Comparison of ENCODE assay signal across 16 cellular contexts in genomic region chr9:121662359-121662758, GRCh38. TPM values are rescaled to one million over a fixed set of nuclear protein-coding genes. Genes with fewer than 3 reads are reported as not detected.
DNase-seq lines count a peak whose midpoint lies in the region; ATAC-seq and TF ChIP-seq lines count a peak whose summit lies in the region.
"Had no signal": no experiment of that assay in that cellular context is flagged by ENCODE, and none has a peak within 500 bp of the region (broad histone marks: within the 10 kb centered on the region; RNA-seq: fewer than 3 reads in every experiment).

No MANE protein-coding gene starts in this region.

- POLR2A ChIA-PET in naive thymus-derived CD4-positive, alpha-beta T cell (lab: Charles Lee) = no interaction called here

- H3K36me3 ChIP-seq in cardiac muscle cell (no peaks in the 10 kb centered on the region), mesendoderm (ENCODE audit: control insufficient read depth, insufficient read depth, low read length) (no peaks in the 10 kb centered on the region), skeletal muscle tissue (ENCODE audit: control insufficient read depth in 3 of 3, insufficient read depth in 3 of 3, low read length in 3 of 3) (peaks cover 0 to 2% (median 0%) of the 10 kb centered on the region in 3 donors)
- no peaks in the 10 kb centered on the region for H3K36me3 ChIP-seq in naive thymus-derived CD4-positive, alpha-beta T cell (ENCODE audit: control insufficient read depth in 2 of 3, insufficient read depth in 3 of 3, low read length in 3 of 3)

- peak overlapping the region; percentile 36 for H3K56ac ChIP-seq in mesendoderm (ENCODE audit: low read length)

- no peaks in the 10 kb centered on the region for H3K4me1 Mint-ChIP-seq in naive thymus-derived CD4-positive, alpha-beta T cell
- H3K4me1 Mint-ChIP-seq: CD14-positive monocyte had no signal

- peak overlapping the region; percentile 17 for H3K4ac ChIP-seq in mesendoderm (ENCODE audit: low read depth, low read length)

- H3K27ac ChIP-seq in cardiac muscle cell (peak overlapping the region; percentile 83), mesendoderm (ENCODE audit: low read depth, low read length) (no peak overlapping the region), skeletal muscle tissue (ENCODE audit: low read depth, low read length) (peak overlapping the region; percentile 12)
- H3K27ac ChIP-seq in naive thymus-derived CD4-positive, alpha-beta T cell (ENCODE audit: low read depth, low read length) = no peak overlapping the region

- DNase-seq in cardiac muscle cell (ENCODE audit: low read depth in 1 of 2, low spot score in 1 of 2) = no peak
- no peak for DNase-seq in Right ventricle myocardium inferior (ENCODE audit: missing footprints)
- DNase-seq in NCI-H446 treated with DMSO at 0.1 percent for 48 hours (lab: John Stamatoyannopoulos, UW) = peak; percentile 73
- no peak for DNase-seq in mesendoderm
- DNase-seq in naive thymus-derived CD4-positive, alpha-beta T cell = no peak
- no peak for DNase-seq in GM13977 (ENCODE audit: low spot score)
- no peak for DNase-seq in DMS153 (lab: John Stamatoyannopoulos, UW)
- DNase-seq: COR-L47, DMS79 treated with DMSO at 0.1 percent for 48 hours, HCEC 1CT, NCI-H1436, NCI-H2081 treated with DMSO at 0.1 percent for 48 hours, NCI-H748 treated with DMSO at 0.1 percent for 48 hours, PC-3 had no signal

- H2BK5ac ChIP-seq in mesendoderm (ENCODE audit: low read length) = no peak overlapping the region

- peaks cover 19% of the 10 kb centered on the region for H3K79me2 ChIP-seq in mesendoderm (ENCODE audit: control insufficient read depth, insufficient read depth, low read length)

- no peaks in the 10 kb centered on the region for H3K36me3 Mint-ChIP-seq in naive thymus-derived CD4-positive, alpha-beta T cell
- H3K36me3 Mint-ChIP-seq: CD14-positive monocyte had no signal

- no peak overlapping the region for H3K23ac ChIP-seq in mesendoderm (ENCODE audit: low read length)

- no peaks in the 10 kb centered on the region for H3K9me3 ChIP-seq in cardiac muscle cell (ENCODE audit: low read depth)
- no peaks in the 10 kb centered on the region for H3K9me3 ChIP-seq in skeletal muscle tissue (ENCODE audit: control insufficient read depth in 3 of 3, low read length in 3 of 3)
- no peaks in the 10 kb centered on the region for H3K9me3 ChIP-seq in naive thymus-derived CD4-positive, alpha-beta T cell (ENCODE audit: control insufficient read depth in 2 of 3, low read length in 3 of 3)

- H3K4me1 ChIP-seq in cardiac muscle cell (ENCODE audit: low read depth) (peaks cover 20% of the 10 kb centered on the region), mesendoderm (ENCODE audit: control insufficient read depth, low read depth, low read length) (peaks cover 13% of the 10 kb centered on the region), skeletal muscle tissue (ENCODE audit: control insufficient read depth in 3 of 3, insufficient read depth in 3 of 3, low read length in 3 of 3) (peaks cover 32 to 50% (median 40%) of the 10 kb centered on the region in 3 donors)
- H3K4me1 ChIP-seq in naive thymus-derived CD4-positive, alpha-beta T cell (ENCODE audit: control insufficient read depth in 2 of 2, insufficient read depth in 2 of 2, low read length in 2 of 2) = no peaks in the 10 kb centered on the region

- ATAC-seq in Right ventricle myocardium inferior = no peak
- ATAC-seq in naive thymus-derived CD4-positive, alpha-beta T cell = no peak
- ATAC-seq: PC-3 had no signal

- H3K4me3 ChIP-seq in cardiac muscle cell (no peak overlapping the region), mesendoderm (ENCODE audit: low read length) (no peak overlapping the region), skeletal muscle tissue (ENCODE audit: low read length in 3 of 3) (no peak overlapping the region)
- no peak overlapping the region for H3K4me3 ChIP-seq in naive thymus-derived CD4-positive, alpha-beta T cell (ENCODE audit: low read length)

- in situ Hi-C loops in GM13977 (cut with MboI; ENCODE audit: low pct_unique_long_range_greater_than_20kb, low sequenced_read_pairs, unreplicated experiment) = no loop called here

- no peaks in the 10 kb centered on the region for H3K27me3 ChIP-seq in cardiac muscle cell
- H3K27me3 ChIP-seq in mesendoderm (ENCODE audit: insufficient read depth, low read length, poor library complexity) = no peaks in the 10 kb centered on the region
- no peaks in the 10 kb centered on the region for H3K27me3 ChIP-seq in skeletal muscle tissue (ENCODE audit: control insufficient read depth in 3 of 3, insufficient read depth in 3 of 3, low read length in 3 of 3)
- H3K27me3 ChIP-seq in naive thymus-derived CD4-positive, alpha-beta T cell (ENCODE audit: control insufficient read depth in 2 of 2, insufficient read depth in 2 of 2, low read length in 2 of 2) = no peaks in the 10 kb centered on the region

- no CpG with 5 or more reads among the region's 3 CpGs for WGBS in mesendoderm (ENCODE audit: extremely low coverage, insufficient coverage, low lambda C conversion rate)

- peaks cover 13 to 64% (median 32%) of the 10 kb centered on the region in 5 donors for H3K27me3 Mint-ChIP-seq in naive thymus-derived CD4-positive, alpha-beta T cell

- no peak for TF ChIP-seq CTCF in cardiac muscle cell (IDR thresholded peaks at IDR 0.05; ENCODE audit: low read depth, low read length)
- TF ChIP-seq CTCF in GM13977 (IDR thresholded peaks at IDR 0.05; ENCODE audit: extremely low read depth, insufficient read depth, missing control alignments) = no peak

- H3K18ac ChIP-seq in mesendoderm (ENCODE audit: low read length) = no peak overlapping the region

- CTCF ChIA-PET in naive thymus-derived CD4-positive, alpha-beta T cell (lab: Charles Lee) = no interaction called here

- no peak overlapping the region for H2BK15ac ChIP-seq in mesendoderm (replicated peaks; ENCODE audit: low read depth)

- no peak overlapping the region for H3K4me2 ChIP-seq in mesendoderm (ENCODE audit: low read length)

- peaks cover 22% of the 10 kb centered on the region for H3K79me1 ChIP-seq in mesendoderm (ENCODE audit: low read length)

- H3K9me3 Mint-ChIP-seq in naive thymus-derived CD4-positive, alpha-beta T cell = peaks cover 0 to 3% (median 0%) of the 10 kb centered on the region in 11 donors
- H3K9me3 Mint-ChIP-seq: CD14-positive monocyte had no signal

- no peak overlapping the region for H4K5ac ChIP-seq in mesendoderm (ENCODE audit: low read length)

- H2BK120ac ChIP-seq in mesendoderm (ENCODE audit: low read depth, low read length) = no peak overlapping the region

- H2AK5ac ChIP-seq in mesendoderm (ENCODE audit: low read length) = no peak overlapping the region

- H4K8ac ChIP-seq in mesendoderm (ENCODE audit: low read depth, low read length) = no peak overlapping the region

- H3K4me3 Mint-ChIP-seq in naive thymus-derived CD4-positive, alpha-beta T cell = no peak overlapping the region

- H3K27ac Mint-ChIP-seq in naive thymus-derived CD4-positive, alpha-beta T cell = no peak overlapping the region

- intact Hi-C loops in Right ventricle myocardium inferior (cut with DNase I) = no loop called here
- intact Hi-C loops in naive thymus-derived CD4-positive, alpha-beta T cell (cut with micrococcal nuclease) = no loop called here

- H3K9ac ChIP-seq in mesendoderm (ENCODE audit: low read length) (peak overlapping the region; percentile 18), skeletal muscle tissue (ENCODE audit: low read depth in 1 of 3, low read length in 3 of 3) (no peak overlapping the region)

RNA-seq across cellular contexts. Expression of gene DAB2IP, which starts 10.9 kb away (rescaled TPM):
- total RNA-seq in cardiac muscle cell = 105 TPM in 2 replicates
- polyA plus RNA-seq in cardiac muscle cell = 25.7 and 31.7 TPM in 2 replicates
- total RNA-seq in Right ventricle myocardium inferior = 53.0 TPM
- polyA plus RNA-seq in mesendoderm (2013, experiment 1 of 2) = 21.8 TPM
- 21.4 TPM for polyA plus RNA-seq in mesendoderm (2013, experiment 2 of 2)
- total RNA-seq in skeletal muscle tissue = 12.5 TPM
- under 1 TPM in 1 of 5 experiments, not detected in 4; 0.15 TPM for total RNA-seq in naive thymus-derived CD4-positive, alpha-beta T cell
- polyA plus RNA-seq in naive thymus-derived CD4-positive, alpha-beta T cell = not detected
- polyA plus RNA-seq: CD14-positive monocyte had no signal

Comparison
In these comparisons a context has a peak if more than half of its experiments do, and no peak if none do; other contexts are left out.
1. H3K27ac ChIP-seq: peak in cardiac muscle cell (single experiment) and skeletal muscle tissue (single experiment); none in mesendoderm (single experiment) and naive thymus-derived CD4-positive, alpha-beta T cell (single experiment).
2. RNA of gene DAB2IP, which starts 10.9 kb away (total RNA-seq): 105 TPM in cardiac muscle cell, 53.0 TPM in Right ventricle myocardium inferior (single experiment) and 12.5 TPM in skeletal muscle tissue (single experiment); 0.15 TPM in naive thymus-derived CD4-positive, alpha-beta T cell; every median in the first group is over 10 times any median in the second.